ENCODE assay signal across 9 cellular contexts in genomic region chr13:92175330-92175729, GRCh38.
DNase-seq lines count a peak whose midpoint lies in the region; ATAC-seq and TF ChIP-seq lines count a peak whose summit lies in the region.
"Had no signal": no experiment of that assay in that cellular context is flagged by ENCODE, and none has a peak within 500 bp of the region (broad histone marks: within the 10 kb centered on the region; RNA-seq: fewer than 3 reads in every experiment).

No MANE protein-coding gene starts in this region.

- H3K79me2 ChIP-seq in H9 (ENCODE audit: insufficient read depth, low read length) (no peaks in the 10 kb centered on the region), trophoblast cell (ENCODE audit: control insufficient read depth, insufficient read depth, low read length, poor library complexity) (no peaks in the 10 kb centered on the region)

- H2BK20ac ChIP-seq in H9 (ENCODE audit: low read depth, low read length, poor library complexity, severe bottlenecking): no peak overlapping the region

- H3K4me1 ChIP-seq in H9 (ENCODE audit: insufficient read depth, low read length) (no peaks in the 10 kb centered on the region), body of pancreas (no peaks in the 10 kb centered on the region), trophoblast cell (ENCODE audit: control insufficient read depth in 1 of 2, insufficient read depth in 2 of 2, low read length in 2 of 2) (no peaks in the 10 kb centered on the region)

- H4K5ac ChIP-seq in H9 (ENCODE audit: insufficient read length, low read depth, low read length): no peak overlapping the region

- H4K8ac ChIP-seq in H9 (replicated peaks; ENCODE audit: insufficient read length, low read depth, low read length) (no peak overlapping the region), trophoblast cell (ENCODE audit: low read depth, low read length) (no peak overlapping the region)

- H3K56ac ChIP-seq in H9 (ENCODE audit: insufficient read length, low read depth, low read length): no peak overlapping the region

- H3K23ac ChIP-seq in H9 (ENCODE audit: insufficient read length, low read depth, low read length) (no peak overlapping the region), trophoblast cell (ENCODE audit: low read length) (no peak overlapping the region)

- H3T11ph ChIP-seq in H9 (ENCODE audit: low read length): no peak overlapping the region

- H3K18ac ChIP-seq in H9 (ENCODE audit: insufficient read length, low read depth, low read length) (no peak overlapping the region), trophoblast cell (ENCODE audit: low read length) (no peak overlapping the region)

- H4K12ac ChIP-seq in trophoblast cell (ENCODE audit: low read depth, low read length): no peak overlapping the region

- no CpG with 5 or more reads among the region's 4 CpGs for WGBS in H9 (ENCODE audit: extremely low coverage, insufficient read length, low lambda C conversion rate)
- 5 to 10% methylated on average over 4 of the region's 4 CpGs for WGBS in body of pancreas, 2 donors
- no CpG with 5 or more reads among the region's 4 CpGs for WGBS in trophoblast cell (ENCODE audit: extremely low coverage, insufficient coverage, insufficient read length)

- no peak overlapping the region for H3K27ac ChIP-seq in H9 (ENCODE audit: insufficient read length, low read depth, low read length)
- H3K27ac ChIP-seq in body of pancreas: no peak overlapping the region
- H3K27ac ChIP-seq in trophoblast cell (ENCODE audit: low read depth, low read length): no peak overlapping the region

- H3K36me3 Mint-ChIP-seq in H9 (ENCODE audit: insufficient read depth in 1 of 3, low read depth in 3 of 3) (no peaks in the 10 kb centered on the region), nephron progenitor cell (ENCODE audit: low read depth) (no peaks in the 10 kb centered on the region)

- H3K79me1 ChIP-seq in H9 (ENCODE audit: insufficient read depth, low read depth, low read length, poor library complexity, severe bottlenecking) (no peaks in the 10 kb centered on the region), trophoblast cell (ENCODE audit: low read length) (no peaks in the 10 kb centered on the region)

- H3K9me3 ChIP-seq in H9 (ENCODE audit: control insufficient read depth, low read depth, low read length) (no peaks in the 10 kb centered on the region), body of pancreas (no peaks in the 10 kb centered on the region), trophoblast cell (ENCODE audit: insufficient read depth, low read depth, low read length) (no peaks in the 10 kb centered on the region)

- no peak overlapping the region for H3K4ac ChIP-seq in H9 (ENCODE audit: low read depth, low read length)
- H3K4ac ChIP-seq in trophoblast cell (ENCODE audit: low read depth, low read length): no peak overlapping the region

- no peak overlapping the region for H3K4me3 Mint-ChIP-seq in H9
- H3K4me3 Mint-ChIP-seq in nephron progenitor cell: no peak overlapping the region
- H3K4me3 Mint-ChIP-seq: stimulated activated naive CD8-positive, alpha-beta T cell treated with anti-CD3 and anti-CD28 coated beads, Interleukin-15, Interleukin-2, amounts not matched to agents 100 ng/mL and 50 ng/mL, for 24 hours had no signal

- H3K4me3 ChIP-seq in body of pancreas (no peak overlapping the region), trophoblast cell (ENCODE audit: low read depth, low read length) (no peak overlapping the region)

- H3K4me2 ChIP-seq in H9 (ENCODE audit: insufficient read depth, insufficient read length, low read length) (no peak overlapping the region), trophoblast cell (ENCODE audit: low read length) (no peak overlapping the region)

- H3K9me3 Mint-ChIP-seq in H9 (no peaks in the 10 kb centered on the region), nephron progenitor cell (no peaks in the 10 kb centered on the region)
- H3K9me3 Mint-ChIP-seq: stimulated activated naive CD8-positive, alpha-beta T cell treated with anti-CD3 and anti-CD28 coated beads, Interleukin-15, Interleukin-2, amounts not matched to agents 100 ng/mL and 50 ng/mL, for 24 hours had no signal

- peak; percentile 73 for DNase-seq in CMK (ENCODE audit: low read depth)
- peak; percentile 34 for DNase-seq in H9
- peak; percentile 37 for DNase-seq in NCI-H2227 treated with DMSO at 0.1 percent for 48 hours (lab: John Stamatoyannopoulos, UW)
- peak in 3 of 4 donors; percentile 12 to 27 (median 22) for DNase-seq in body of pancreas
- peak; percentile 16 for DNase-seq in nephron progenitor cell
- no peak for DNase-seq in trophoblast cell
- no peak for DNase-seq in middle frontal gyrus (ENCODE audit: extremely low spot score, low spot score)
- DNase-seq in activated gamma-delta T cell (lab: John Stamatoyannopoulos, UW): no peak

- TF ChIP-seq CTCF in H9 (conservative IDR thresholded peaks at IDR 0.05) (peak; percentile 67), body of pancreas (IDR thresholded peaks at IDR 0.05) (peak in 4 of 7 experiments; percentile 8 to 30 (median 18)), nephron progenitor cell (IDR thresholded peaks at IDR 0.05) (peak; percentile 35)

- H2BK120ac ChIP-seq in H9 (ENCODE audit: low read depth, low read length, poor library complexity, severe bottlenecking): no peak overlapping the region
- H2BK120ac ChIP-seq in trophoblast cell (ENCODE audit: insufficient read depth, low read length, poor library complexity): no peak overlapping the region

- H4K20me1 ChIP-seq in H9 (ENCODE audit: control insufficient read depth, insufficient read depth, insufficient read length): no peaks in the 10 kb centered on the region

- H3K9ac ChIP-seq in H9 (ENCODE audit: extremely low read depth, insufficient read length, low read length) (no peak overlapping the region), trophoblast cell (ENCODE audit: low read length) (no peak overlapping the region)

- H3K4me1 Mint-ChIP-seq in H9 (no peaks in the 10 kb centered on the region), nephron progenitor cell (peaks cover 11% of the 10 kb centered on the region)

- no peak overlapping the region for H3K14ac ChIP-seq in H9 (ENCODE audit: insufficient read depth, low read length)
- H3K14ac ChIP-seq in trophoblast cell (ENCODE audit: low read length): no peak overlapping the region

- H3K27me3 ChIP-seq in H9 (ENCODE audit: insufficient read depth, low read length) (no peaks in the 10 kb centered on the region), body of pancreas (no peaks in the 10 kb centered on the region), trophoblast cell (ENCODE audit: insufficient read depth, low read length) (no peaks in the 10 kb centered on the region)

- intact Hi-C loops in body of pancreas (cut with DNase I): no loop called here

- H3K23me2 ChIP-seq in H9 (ENCODE audit: insufficient read length, low read depth, low read length, poor library complexity, severe bottlenecking): no peaks in the 10 kb centered on the region

- no peak overlapping the region for H2AK5ac ChIP-seq in H9 (ENCODE audit: insufficient read length, low read length)
- no peak overlapping the region for H2AK5ac ChIP-seq in trophoblast cell (ENCODE audit: low read length)

- H3K27me3 Mint-ChIP-seq in H9 (ENCODE audit: low read depth) (no peaks in the 10 kb centered on the region), nephron progenitor cell (ENCODE audit: low read depth, poor library complexity) (no peaks in the 10 kb centered on the region)
- H3K27me3 Mint-ChIP-seq: stimulated activated naive CD8-positive, alpha-beta T cell treated with anti-CD3 and anti-CD28 coated beads, Interleukin-15, Interleukin-2, amounts not matched to agents 100 ng/mL and 50 ng/mL, for 24 hours had no signal

- H2AFZ ChIP-seq in H9 (ENCODE audit: low read length) (no peak overlapping the region), trophoblast cell (ENCODE audit: insufficient read depth, low read length, poor library complexity) (no peak overlapping the region)

- H3K27ac Mint-ChIP-seq in H9: no peak overlapping the region
- no peak overlapping the region for H3K27ac Mint-ChIP-seq in nephron progenitor cell
- H3K27ac Mint-ChIP-seq: stimulated activated naive CD8-positive, alpha-beta T cell treated with anti-CD3 and anti-CD28 coated beads, Interleukin-15, Interleukin-2, amounts not matched to agents 100 ng/mL and 50 ng/mL, for 24 hours had no signal

- H2BK12ac ChIP-seq in H9 (ENCODE audit: insufficient read length, low read depth, low read length): no peak overlapping the region
- no peak overlapping the region for H2BK12ac ChIP-seq in trophoblast cell (ENCODE audit: low read length)

- TF ChIP-seq POLR2A in body of pancreas (IDR thresholded peaks at IDR 0.05): no peak

- H3K36me3 ChIP-seq in body of pancreas (replicated peaks in 1 of 2; ENCODE audit: insufficient read depth in 1 of 2, low read depth in 2 of 2) (no peaks in the 10 kb centered on the region), trophoblast cell (ENCODE audit: control insufficient read depth in 1 of 2, insufficient read depth in 2 of 2, low read length in 2 of 2) (no peaks in the 10 kb centered on the region)

- ATAC-seq in body of pancreas: no peak

- H4K91ac ChIP-seq in H9 (ENCODE audit: insufficient read length, low read depth, low read length) (no peak overlapping the region), trophoblast cell (ENCODE audit: low read depth, low read length) (no peak overlapping the region)

- no peak overlapping the region for H2BK15ac ChIP-seq in H9 (ENCODE audit: low read depth, low read length)

- no peak overlapping the region for H2BK5ac ChIP-seq in H9 (ENCODE audit: insufficient read length, low read length)
- no peak overlapping the region for H2BK5ac ChIP-seq in trophoblast cell (ENCODE audit: low read depth, low read length, poor library complexity)

Comparison
In these comparisons a context has a peak if more than half of its experiments do, and no peak if none do; other contexts are left out.
1. DNase-seq: peak in CMK (single experiment), H9 (single experiment), NCI-H2227 treated with DMSO at 0.1 percent for 48 hours (single experiment), body of pancreas (3 of 4) and nephron progenitor cell (single experiment); none in trophoblast cell (0 of 2), middle frontal gyrus (single experiment) and activated gamma-delta T cell (single experiment).
2. Peak in every context shown above with its lines, with median percentiles within 50 percentile points of each other: CTCF ChIP-seq.